Comparison of ENCODE assay signal across 15 cellular contexts in the genomic region with DNA sequence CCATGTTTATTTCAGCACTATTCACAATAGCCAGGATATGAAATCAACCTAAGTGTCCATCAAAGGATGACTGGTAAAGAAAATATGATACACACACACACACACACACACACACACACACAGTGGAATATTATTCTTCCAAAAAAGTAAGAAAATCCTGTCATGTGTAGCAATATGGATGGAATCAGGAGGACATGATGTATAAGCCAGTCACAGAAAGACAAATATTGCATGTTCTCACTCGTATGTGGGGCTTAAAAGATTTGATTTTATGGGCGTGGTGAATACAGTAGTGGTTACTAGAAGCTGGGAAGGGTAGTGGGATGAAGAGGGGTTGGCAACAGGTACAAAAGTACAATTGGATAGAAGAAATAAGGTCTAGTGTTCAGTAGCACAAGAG.
DNase-seq lines count a peak whose midpoint lies in the region; ATAC-seq and TF ChIP-seq lines count a peak whose summit lies in the region.
"Had no signal": no experiment of that assay in that cellular context is flagged by ENCODE, and none has a peak within 500 bp of the region (broad histone marks: within the 10 kb centered on the region; RNA-seq: fewer than 3 reads in every experiment).

No MANE protein-coding gene starts in this region.

- H3K4me1 ChIP-seq in vagina (no peaks in the 10 kb centered on the region), SK-N-SH (ENCODE audit: control insufficient read depth in 1 of 2, insufficient read depth in 2 of 2, low read depth in 1 of 2, low read length in 1 of 2) (0 out of 4 replicates have a peak, but pooled peaks cover 0 to 13% of the 10 kb centered on the region in 2 experiments)

- no peak overlapping the region for H3K4me3 Mint-ChIP-seq in CD14-positive monocyte
- H3K4me3 Mint-ChIP-seq in activated T-helper 17 cell treated with anti-CD3 and anti-CD28 coated beads, Interleukin-2, amount 50 U/mL, for 72 hours, result peak overlapping the region; percentile 67
- H3K4me3 Mint-ChIP-seq: B cell, H9 had no signal

- H4K20me1 ChIP-seq in SK-N-SH (ENCODE audit: insufficient read depth), result no peaks in the 10 kb centered on the region

- ATAC-seq in activated T-helper 17 cell treated with anti-CD3 and anti-CD28 coated beads, Interleukin-2, amount 50 U/mL, for 72 hours (replicated peaks), result no peak
- no peak for ATAC-seq in GM18870 (IDR thresholded peaks at IDR 0.05; ENCODE audit: unreplicated experiment)
- no peak for ATAC-seq in HG03045 (IDR thresholded peaks at IDR 0.05; ENCODE audit: unreplicated experiment)

- H3K27me3 Mint-ChIP-seq in CD14-positive monocyte (ENCODE audit: low read depth in 3 of 3), result peaks cover 0 to 7% (median 0%) of the 10 kb centered on the region in 3 donors
- peaks cover 21% of the 10 kb centered on the region for H3K27me3 Mint-ChIP-seq in activated T-helper 17 cell treated with anti-CD3 and anti-CD28 coated beads, Interleukin-2, amount 50 U/mL, for 72 hours
- H3K27me3 Mint-ChIP-seq: B cell had no signal

- H3K9me2 ChIP-seq in SK-N-SH, result no peaks in the 10 kb centered on the region

- no peaks in the 10 kb centered on the region for H3F3A ChIP-seq in SK-N-SH (replicated peaks; ENCODE audit: insufficient read depth)

- intact Hi-C loops in CD14-positive monocyte (cut with micrococcal nuclease), result loop anchor here in 1 of 2 donors (10.0 kb wide), 1 partner anchor 636 kb away; no protein-coding TSS in a partner anchor
- intact Hi-C loops in vagina (cut with DNase I), result no loop called here

- no peak for TF ChIP-seq EP300 in SK-N-SH (IDR thresholded peaks at IDR 0.05; ENCODE audit: borderline replicate concordance in 1 of 2, low read depth in 1 of 2, low read length in 1 of 2)

- peaks cover 0 to 5% (median 0%) of the 10 kb centered on the region in 7 donors for H3K9me3 Mint-ChIP-seq in CD14-positive monocyte
- H3K9me3 Mint-ChIP-seq in activated T-helper 17 cell treated with anti-CD3 and anti-CD28 coated beads, Interleukin-2, amount 50 U/mL, for 72 hours, result peaks cover 7% of the 10 kb centered on the region
- H3K9me3 Mint-ChIP-seq: H9 had no signal

- no peak for TF ChIP-seq RAD21 in SK-N-SH (IDR thresholded peaks at IDR 0.05; ENCODE audit: low read length)

- H3K36me3 Mint-ChIP-seq in CD14-positive monocyte, result peaks cover 3 to 4% of the 10 kb centered on the region in 2 donors
- H3K36me3 Mint-ChIP-seq in activated T-helper 17 cell treated with anti-CD3 and anti-CD28 coated beads, Interleukin-2, amount 50 U/mL, for 72 hours (ENCODE audit: low read depth), result no peaks in the 10 kb centered on the region
- H3K36me3 Mint-ChIP-seq: CD4-positive, alpha-beta memory T cell had no signal

- no peak overlapping the region for H2AFZ ChIP-seq in SK-N-SH (ENCODE audit: low read depth)

- TF ChIP-seq CTCF in CD14-positive monocyte (IDR thresholded peaks at IDR 0.05), result no peak
- no peak for TF ChIP-seq CTCF in epithelial cell of esophagus (IDR thresholded peaks at IDR 0.05; ENCODE audit: insufficient read depth, low read depth, low read length, missing control alignments)
- no peak for TF ChIP-seq CTCF in vagina (IDR thresholded peaks at IDR 0.05)
- TF ChIP-seq CTCF in SK-N-SH (IDR thresholded peaks at IDR 0.05), result no peak

- POLR2A ChIA-PET in SK-N-SH (lab: Yijun Ruan, JAX), result no interaction called here

- 69% methylated on average over 2 of the region's 2 CpGs for WGBS in SK-N-SH (ENCODE audit: low lambda C conversion rate)

- H3K9me3 ChIP-seq in vagina (no peaks in the 10 kb centered on the region), SK-N-SH (no peaks in the 10 kb centered on the region)

- H3K79me2 ChIP-seq in SK-N-SH (ENCODE audit: insufficient read depth), result no peaks in the 10 kb centered on the region

- no peak overlapping the region for H3K4me3 ChIP-seq in epithelial cell of esophagus (ENCODE audit: low read length)
- no peak overlapping the region for H3K4me3 ChIP-seq in vagina
- H3K4me3 ChIP-seq in SK-N-SH (ENCODE audit: low read depth in 2 of 2, low read length in 1 of 2), result no peak overlapping the region

- no peak for DNase-seq in CD14-positive monocyte (ENCODE audit: low spot score)
- peak; percentile 66 for DNase-seq in epithelial cell of esophagus (ENCODE audit: low read depth)
- DNase-seq in vagina (ENCODE audit: extremely low spot score in 2 of 2), result no peak
- no peak for DNase-seq in SK-N-SH
- DNase-seq: Calu3; CD4-positive, alpha-beta memory T cell; DMS79 treated with DMSO at 0.1 percent for 48 hours; GF-D8; GOT3; H9 had no signal

- peak overlapping the region; percentile 90 to 99 (median 97) for H3K27ac Mint-ChIP-seq in CD14-positive monocyte
- H3K27ac Mint-ChIP-seq in activated T-helper 17 cell treated with anti-CD3 and anti-CD28 coated beads, Interleukin-2, amount 50 U/mL, for 72 hours, result no peak overlapping the region
- H3K27ac Mint-ChIP-seq: B cell; CD4-positive, alpha-beta memory T cell; H9 had no signal

- H3K4me2 ChIP-seq in SK-N-SH, result no peak overlapping the region

- no peak overlapping the region for H3K9ac ChIP-seq in SK-N-SH

- H3K36me3 ChIP-seq in vagina (no peaks in the 10 kb centered on the region), SK-N-SH (replicated peaks in 1 of 2; ENCODE audit: control insufficient read depth in 1 of 2, insufficient read depth in 2 of 2, low read length in 1 of 2) (no peaks in the 10 kb centered on the region)

- TF ChIP-seq POLR2A in vagina (IDR thresholded peaks at IDR 0.05), result no peak

- H3K27me3 ChIP-seq in vagina (no peaks in the 10 kb centered on the region), SK-N-SH (ENCODE audit: insufficient read depth) (no peaks in the 10 kb centered on the region)

- CTCF ChIA-PET in SK-N-SH (lab: Yijun Ruan, JAX), result no interaction called here

- peaks cover 61% of the 10 kb centered on the region for H3K4me1 Mint-ChIP-seq in CD14-positive monocyte
- peaks cover 17% of the 10 kb centered on the region for H3K4me1 Mint-ChIP-seq in activated T-helper 17 cell treated with anti-CD3 and anti-CD28 coated beads, Interleukin-2, amount 50 U/mL, for 72 hours

- H3K27ac ChIP-seq in vagina (peak overlapping the region; percentile 64), SK-N-SH (ENCODE audit: low read depth in 2 of 2, low read length in 1 of 2) (no peak overlapping the region)
- H3K27ac ChIP-seq: C4-2B had no signal

TF ChIP-seq in SK-N-SH, 30 proteins besides CTCF, POLR2A, EP300 and RAD21:
- TF ChIP-seq, protein P1, sequence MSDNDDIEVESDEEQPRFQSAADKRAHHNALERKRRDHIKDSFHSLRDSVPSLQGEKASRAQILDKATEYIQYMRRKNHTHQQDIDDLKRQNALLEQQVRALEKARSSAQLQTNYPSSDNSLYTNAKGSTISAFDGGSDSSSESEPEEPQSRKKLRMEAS (IDR thresholded peaks at IDR 0.05; ENCODE audit: low read depth), result no peak
- no peak for TF ChIP-seq USF2 (IDR thresholded peaks at IDR 0.05; ENCODE audit: borderline replicate concordance, low read depth, low read length)
- no peak for TF ChIP-seq ELF1 (IDR thresholded peaks at IDR 0.05)
- no peak for TF ChIP-seq RXRA (IDR thresholded peaks at IDR 0.05; ENCODE audit: borderline replicate concordance, low read depth)
- no peak for TF ChIP-seq PBX3 (IDR thresholded peaks at IDR 0.05)
- TF ChIP-seq TAF1 (IDR thresholded peaks at IDR 0.05; ENCODE audit: borderline replicate concordance, low read depth, low read length), result no peak
